36 cellular contexts compared by ENCODE assay signal in genomic region chr21:18235545-18235944, GRCh38. TPM values are rescaled to one million over a fixed set of nuclear protein-coding genes. Genes with fewer than 3 reads are reported as not detected.
A peak's percentile ranks its signal among the peaks of the same experiment; 100 is the strongest.
DNase-seq lines count a peak whose midpoint lies in the region; ATAC-seq, FAIRE-seq and TF ChIP-seq lines count a peak whose summit lies in the region.
"Had no signal": no experiment of that assay in that cellular context is flagged by ENCODE, and none has a peak within 500 bp of the region (broad histone marks: within the 10 kb centered on the region; RNA-seq: fewer than 3 reads in every experiment).

No MANE protein-coding gene starts in this region.

- no peak for TF ChIP-seq CTCF in HepG2 (CRISPR knock-in tag; IDR thresholded peaks at IDR 0.05)
- TF ChIP-seq CTCF in right lobe of liver (IDR thresholded peaks at IDR 0.05), result no peak
- no peak for TF ChIP-seq CTCF in K562 (IDR thresholded peaks at IDR 0.05 in 2 of 3, conservative IDR thresholded peaks at IDR 0.05 in 1 of 3; ENCODE audit: insufficient read depth in 2 of 3, low read depth in 1 of 3, low read length in 3 of 3)
- TF ChIP-seq CTCF in neural cell (IDR thresholded peaks at IDR 0.05; ENCODE audit: poor library complexity, severe bottlenecking), result no peak

- intact Hi-C loops in HepG2 (cut with micrococcal nuclease; ENCODE audit: unreplicated experiment) (no loop called here), right lobe of liver (cut with DNase I) (no loop called here), K562 (cut with micrococcal nuclease) (no loop called here)

- TF ChIP-seq POLR2A in HepG2 (IDR thresholded peaks at IDR 0.05; ENCODE audit: insufficient read depth in 1 of 2, low read depth in 2 of 2, low read length in 2 of 2) (no peak), right lobe of liver (IDR thresholded peaks at IDR 0.05) (no peak), K562 (conservative IDR thresholded peaks at IDR 0.05) (no peak)

- H3K4me3 ChIP-seq in HepG2 (replicated peaks in 1 of 3; ENCODE audit: insufficient read depth in 1 of 3, low read depth in 2 of 3, low read length in 3 of 3) (no peak overlapping the region), right lobe of liver (no peak overlapping the region), K562 (no peak overlapping the region), neural cell (ENCODE audit: low read length) (peak overlapping the region; percentile 6)
- H3K4me3 ChIP-seq: A549; BLaER1; BLaER1 treated with 17β-estradiol and CSF1 and Interleukin-3, amounts not matched to agents 10 nM and 100 nM had no signal

- DNase-seq in HepG2 (ENCODE audit: low spot score) (no peak), right lobe of liver (no peak), K562 (ENCODE audit: extremely low read depth in 1 of 4, low spot score in 3 of 4) (no peak), SHP77 treated with DMSO at 0.1 percent for 48 hours (lab: John Stamatoyannopoulos, UW) (no peak)
- DNase-seq: 8988T; ACHN; AML-193; BE2C; C1 segment of cervical spinal cord; Caco-2; Calu3; CD4-positive, alpha-beta memory T cell; CD4-positive, alpha-beta T cell; CD4-positive, CD25-positive, alpha-beta regulatory T cell; CD8-positive, alpha-beta memory T cell; CD8-positive, alpha-beta T cell; COR-L47; DMS 273 treated with DMSO at 0.1 percent for 48 hours; DMS153; DMS53; DMS79; DMS79 treated with DMSO at 0.1 percent for 48 hours; DND-41; EL had no signal

- in situ Hi-C loops in HepG2 (cut with HindIII; ENCODE audit: extremely low pct_ligation_motif_present, low pct_unique_long_range_greater_than_20kb), result no loop called here
- in situ Hi-C loops in K562 (cut with MboI), result no loop called here

- H3K4me1 ChIP-seq in HepG2 (ENCODE audit: insufficient read depth, low read length), result no peaks in the 10 kb centered on the region
- H3K4me1 ChIP-seq in right lobe of liver, result no peaks in the 10 kb centered on the region
- H3K4me1 ChIP-seq in K562 (replicated peaks in 1 of 2; ENCODE audit: control insufficient read depth in 2 of 2, insufficient read depth in 2 of 2, low read length in 2 of 2), result no peaks in the 10 kb centered on the region
- H3K4me1 ChIP-seq: A549; BE2C; BLaER1; BLaER1 treated with 17β-estradiol and CSF1 and Interleukin-3, amounts not matched to agents 10 nM and 100 nM; Caco-2 had no signal

- no peaks in the 10 kb centered on the region for H3K27me3 ChIP-seq in HepG2 (ENCODE audit: control insufficient read depth in 1 of 2, insufficient read depth in 2 of 2, low read length in 2 of 2)
- no peaks in the 10 kb centered on the region for H3K27me3 ChIP-seq in right lobe of liver
- H3K27me3 ChIP-seq in K562 (ENCODE audit: control insufficient read depth in 2 of 2, insufficient read depth in 2 of 2, low read length in 2 of 2), result no peaks in the 10 kb centered on the region
- no peaks in the 10 kb centered on the region for H3K27me3 ChIP-seq in neural cell (ENCODE audit: insufficient read depth, low read depth, low read length)
- H3K27me3 ChIP-seq: BE2C; BLaER1; BLaER1 treated with 17β-estradiol and CSF1 and Interleukin-3, amounts not matched to agents 10 nM and 100 nM had no signal

- BruUV-seq in HepG2 (replicated peaks; lab: Mats Ljungman, UMichigan) (no TSS peak), K562 (replicated peaks; lab: Mats Ljungman, UMichigan) (no TSS peak)

- H3K9ac ChIP-seq in HepG2 (ENCODE audit: insufficient read depth, low read depth, low read length) (no peak overlapping the region), K562 (ENCODE audit: insufficient read depth in 1 of 2, low read depth in 2 of 2, low read length in 2 of 2) (no peak overlapping the region), neural cell (ENCODE audit: low read length) (no peak overlapping the region)
- H3K9ac ChIP-seq: BLaER1; BLaER1 treated with 17β-estradiol and CSF1 and Interleukin-3, amounts not matched to agents 10 nM and 100 nM had no signal

- H2AFZ ChIP-seq in HepG2 (ENCODE audit: low read length) (no peak overlapping the region), K562 (ENCODE audit: low read depth, low read length) (no peak overlapping the region), neural cell (ENCODE audit: low read depth, low read length) (no peak overlapping the region)

- no peaks in the 10 kb centered on the region for H4K20me1 ChIP-seq in HepG2 (ENCODE audit: insufficient read depth, low read length)
- H4K20me1 ChIP-seq in K562 (replicated peaks; ENCODE audit: control insufficient read depth, insufficient read depth, low read length), result no peaks in the 10 kb centered on the region
- no peaks in the 10 kb centered on the region for H4K20me1 ChIP-seq in neural cell (ENCODE audit: insufficient read depth)
- H4K20me1 ChIP-seq: BLaER1; BLaER1 treated with 17β-estradiol and CSF1 and Interleukin-3, amounts not matched to agents 10 nM and 100 nM had no signal

- ATAC-seq in HepG2, result no peak
- no peak for ATAC-seq in right lobe of liver
- no peak for ATAC-seq in K562
- no peak for ATAC-seq in GM21360 (IDR thresholded peaks at IDR 0.05; ENCODE audit: unreplicated experiment)
- ATAC-seq: A549; CD8-positive, alpha-beta T cell had no signal

- no peak for TF ChIP-seq RAD21 in HepG2 (CRISPR knock-in tag; IDR thresholded peaks at IDR 0.05)
- no peak for TF ChIP-seq RAD21 in K562 (CRISPR knock-in tag; conservative IDR thresholded peaks at IDR 0.05 in 1 of 2, IDR thresholded peaks at IDR 0.05 in 1 of 2)
- TF ChIP-seq RAD21 in neural cell (conservative IDR thresholded peaks at IDR 0.05), result no peak

- H3K9me3 ChIP-seq in HepG2 (ENCODE audit: low read length) (no peaks in the 10 kb centered on the region), right lobe of liver (no peaks in the 10 kb centered on the region), K562 (replicated peaks; ENCODE audit: control insufficient read depth, insufficient read depth, low read depth, low read length) (no peaks in the 10 kb centered on the region), neural cell (ENCODE audit: low read length) (no peaks in the 10 kb centered on the region)
- H3K9me3 ChIP-seq: A549, BE2C, BLaER1, Caco-2 had no signal

- H3K79me2 ChIP-seq in HepG2 (ENCODE audit: insufficient read depth, low read length) (no peaks in the 10 kb centered on the region), K562 (ENCODE audit: control insufficient read depth, insufficient read depth, low read length) (no peaks in the 10 kb centered on the region), neural cell (replicated peaks; ENCODE audit: insufficient read depth, low read length) (no peaks in the 10 kb centered on the region)

- H3K9me1 ChIP-seq in K562 (ENCODE audit: control insufficient read depth, insufficient read depth, low read length), result no peaks in the 10 kb centered on the region

- TF ChIP-seq EP300 in HepG2 (IDR thresholded peaks at IDR 0.05; ENCODE audit: low read depth in 2 of 2, low read length in 2 of 2) (no peak), HepG2 (CRISPR knock-in tag; IDR thresholded peaks at IDR 0.05; ENCODE audit: borderline replicate concordance) (no peak), K562 (IDR thresholded peaks at IDR 0.05; ENCODE audit: low read length) (no peak), neural cell (conservative IDR thresholded peaks at IDR 0.05; ENCODE audit: poor library complexity, severe bottlenecking) (peak; percentile 53)

- H3K9me2 ChIP-seq in neural cell (ENCODE audit: insufficient read depth, low read length), result no peaks in the 10 kb centered on the region

- H3F3A ChIP-seq in neural cell (ENCODE audit: insufficient read depth, low read length, poor library complexity, severe bottlenecking), result no peaks in the 10 kb centered on the region

- H3K36me3 ChIP-seq in HepG2 (replicated peaks in 1 of 2; ENCODE audit: control insufficient read depth in 1 of 2, insufficient read depth in 2 of 2, low read length in 2 of 2) (no peaks in the 10 kb centered on the region), right lobe of liver (no peaks in the 10 kb centered on the region), K562 (ENCODE audit: control insufficient read depth, insufficient read depth, low read length) (no peaks in the 10 kb centered on the region), neural cell (ENCODE audit: insufficient read depth, low read length) (no peaks in the 10 kb centered on the region)
- H3K36me3 ChIP-seq: BE2C; BLaER1; BLaER1 treated with 17β-estradiol and CSF1 and Interleukin-3, amounts not matched to agents 10 nM and 100 nM had no signal

- POLR2A ChIA-PET in HepG2 (lab: Yijun Ruan, JAX) (no interaction called here), K562 (lab: Yijun Ruan, JAX) (no interaction called here)

- WGBS in HepG2 (ENCODE audit: low lambda C conversion rate), result 0% methylated on average over 1 of the region's 1 CpG
- 36% methylated on average over 1 of the region's 1 CpG for WGBS in right lobe of liver (ENCODE audit: insufficient coverage, low coverage, low lambda C conversion rate, missing lambda C conversion rate)
- 0% methylated on average over 1 of the region's 1 CpG for WGBS in K562 (ENCODE audit: insufficient coverage, low coverage, missing lambda C conversion rate)

- H3K27ac ChIP-seq in HepG2 (ENCODE audit: extremely low read length, insufficient read depth, low read length) (no peak overlapping the region), right lobe of liver (no peak overlapping the region), K562 (ENCODE audit: extremely low read depth, low read depth, low read length) (no peak overlapping the region), neural cell (ENCODE audit: low read length) (peak overlapping the region; percentile 45)
- H3K27ac ChIP-seq: 22Rv1; A549; BLaER1; BLaER1 treated with 17β-estradiol and CSF1 and Interleukin-3, amounts not matched to agents 10 nM and 100 nM; C4-2B had no signal

- FAIRE-seq in HepG2 (lab: Jason Lieb, UNC) (no peak), K562 (lab: Jason Lieb, UNC) (no peak)
- FAIRE-seq: A204.1, A549, D721Med had no signal

- CTCF ChIA-PET in HepG2 (lab: Yijun Ruan, JAX; ENCODE audit: low intra/inter-chr PET ratio, low total read pairs) (no interaction called here), K562 (lab: Yijun Ruan, JAX; ENCODE audit: low intra/inter-chr PET ratio) (no interaction called here)

- H3K4me2 ChIP-seq in HepG2 (ENCODE audit: low read depth, low read length) (no peak overlapping the region), K562 (ENCODE audit: insufficient read depth, low read length) (no peak overlapping the region), neural cell (ENCODE audit: low read length) (no peak overlapping the region)
- H3K4me2 ChIP-seq: A549; BLaER1; BLaER1 treated with 17β-estradiol and CSF1 and Interleukin-3, amounts not matched to agents 10 nM and 100 nM had no signal

RNA-seq across cellular contexts. Expression of gene CHODL, which starts 9.1 kb away (rescaled TPM):
- total RNA-seq in HepG2 (2016; rRNA removed; fragmentation: Illumina TruSeq; extraction: Trizol), result not detected in 2 replicates
- not detected in 2 replicates for total RNA-seq in HepG2 (2016; cell fraction: cytosol; rRNA removed; fragmentation: Illumina TruSeq; extraction: Trizol; ENCODE audit: low read depth)
- not detected in 2 replicates for total RNA-seq in HepG2 (2016; cell fraction: insoluble cytoplasmic fraction; rRNA removed; fragmentation: Illumina TruSeq; extraction: Trizol)
- total RNA-seq in HepG2 (2016; cell fraction: membrane; rRNA removed; fragmentation: Illumina TruSeq; extraction: Trizol), result not detected in 2 replicates
- total RNA-seq in HepG2 (2016; cell fraction: nucleus; rRNA removed; fragmentation: Illumina TruSeq; extraction: Trizol), result not detected in 2 replicates
- polyA plus RNA-seq in HepG2 (2011; rRNA removed), result not detected in 2 replicates
- not detected in 2 replicates for polyA plus RNA-seq in HepG2 (2011; cell fraction: cytosol; rRNA removed)
- not detected in 2 replicates for polyA plus RNA-seq in HepG2 (2011; cell fraction: nucleus; rRNA removed)
- not detected in 2 replicates for polyA plus RNA-seq in HepG2 (2012)
- polyA plus RNA-seq in HepG2 (2016; cell fraction: cytosol; fragmentation: Illumina TruSeq; extraction: Trizol; ENCODE audit: low read depth), result not detected in 2 replicates
- not detected in 2 replicates for polyA plus RNA-seq in HepG2 (2016; cell fraction: insoluble cytoplasmic fraction; fragmentation: Illumina TruSeq; extraction: Trizol; ENCODE audit: low read depth)
- polyA plus RNA-seq in HepG2 (2016; cell fraction: membrane; fragmentation: Illumina TruSeq; extraction: Trizol; ENCODE audit: low read depth), result not detected in 2 replicates
- polyA plus RNA-seq in HepG2 (2016; cell fraction: nucleus; fragmentation: Illumina TruSeq; extraction: Trizol; ENCODE audit: insufficient read depth, low read depth), result not detected in 2 replicates
- polyA minus RNA-seq in HepG2 (2011; rRNA and poly(A)+ RNA removed; ENCODE audit: low replicate concordance), result not detected in 2 replicates
- not detected in 2 replicates for polyA minus RNA-seq in HepG2 (2011; cell fraction: cytosol; rRNA and poly(A)+ RNA removed)
- not detected in 2 replicates for polyA minus RNA-seq in HepG2 (2011; cell fraction: nucleus; rRNA and poly(A)+ RNA removed)
- under 1 TPM in 1 of 6 experiments, not detected in 5; 0.11 TPM for total RNA-seq in right lobe of liver
- total RNA-seq in K562 (2011; cell fraction: chromatin; rRNA removed; ENCODE audit: low replicate concordance), result not detected in 2 replicates
- not detected in 2 replicates for total RNA-seq in K562 (2011; cell fraction: nucleolus; rRNA removed)
- total RNA-seq in K562 (2011; cell fraction: nucleoplasm; rRNA removed), result not detected in 2 replicates
- total RNA-seq in K562 (2014; rRNA removed), result not detected in 2 replicates
- total RNA-seq in K562 (2014; rRNA removed; fragmentation: Illumina TruSeq; extraction: Trizol), result not detected in 2 replicates
- total RNA-seq in K562 (2015; rRNA removed; fragmentation: Illumina TruSeq; extraction: Trizol), result not detected in 2 replicates
- not detected in 2 replicates for total RNA-seq in K562 (2021)
- polyA plus RNA-seq in K562 (2011; rRNA removed), result not detected in 2 replicates
- polyA plus RNA-seq in K562 (2011; cell fraction: cytosol; rRNA removed), result not detected in 2 replicates
- not detected in 2 replicates for polyA plus RNA-seq in K562 (2011; cell fraction: nucleus; rRNA removed)
- polyA plus RNA-seq in K562 (2012), result 0.07 TPM in 1 of 2 replicates, not detected in the other
- polyA plus RNA-seq in K562 (2014; fragmentation: Illumina TruSeq; extraction: Trizol), result not detected in 2 replicates
- not detected for polyA plus RNA-seq in K562 (2014; fragmentation: Nextera tagmentation; extraction: Ambion mirVana)
- not detected in 2 replicates for polyA plus RNA-seq in K562 (2014; rRNA removed)
- not detected in 2 replicates for polyA minus RNA-seq in K562 (2011; rRNA and poly(A)+ RNA removed)
- polyA minus RNA-seq in K562 (2011; cell fraction: cytosol; rRNA and poly(A)+ RNA removed), result not detected in 2 replicates
- polyA minus RNA-seq in K562 (2011; cell fraction: nucleus; rRNA and poly(A)+ RNA removed), result not detected in 2 replicates
- 22.2 and 28.8 TPM in 2 replicates for polyA plus RNA-seq in neural cell
- 29.6 and 33.1 TPM in 2 replicates for polyA minus RNA-seq in neural cell
- total RNA-seq: A172; Calu3; CD4-positive, alpha-beta T cell; CD4-positive, CD25-positive, alpha-beta regulatory T cell; CD8-positive, alpha-beta T cell had no signal
- polyA plus RNA-seq: A549, BJ, CD14-positive monocyte had no signal

Comparison
In these comparisons a context has a peak if more than half of its experiments do, and no peak if none do; other contexts are left out.
1. Of the 241 proteins assayed by ChIP-seq in both HepG2 and K562: peak only in HepG2: none; only in K562: none; in both: RFX1; in neither: 240.